Comparison of ENCODE assay signal across 13 cellular contexts in genomic region chr14:30855345-30856037, GRCh38. TPM values are rescaled to one million over a fixed set of nuclear protein-coding genes. Genes with fewer than 3 reads are reported as not detected.
A peak's percentile ranks its signal among the peaks of the same experiment; 100 is the strongest.
DNase-seq lines count a peak whose midpoint lies in the region; ATAC-seq and TF ChIP-seq lines count a peak whose summit lies in the region.
"Had no signal": no experiment of that assay in that cellular context is flagged by ENCODE, and none has a peak within 500 bp of the region (broad histone marks: within the 10 kb centered on the region; RNA-seq: fewer than 3 reads in every experiment).

No MANE protein-coding gene starts in this region.

- H3F3A ChIP-seq in PC-9 (ENCODE audit: insufficient read depth, low read depth): no peaks in the 10 kb centered on the region

- BruUV-seq in PC-9 (replicated peaks; lab: Mats Ljungman, UMichigan): no TSS peak

- no peaks in the 10 kb centered on the region for H4K20me1 ChIP-seq in PC-9 (ENCODE audit: insufficient read depth)

- no peak overlapping the region for H3K4me3 ChIP-seq in left lung
- H3K4me3 ChIP-seq in PC-9: no peak overlapping the region
- H3K4me3 ChIP-seq: vagina had no signal

- H3K9me3 ChIP-seq in left lung: no peaks in the 10 kb centered on the region
- no peaks in the 10 kb centered on the region for H3K9me3 ChIP-seq in PC-9 (ENCODE audit: insufficient read depth, low read depth)
- H3K9me3 ChIP-seq: vagina had no signal

- H3K36me3 ChIP-seq in left lung: no peaks in the 10 kb centered on the region
- no peaks in the 10 kb centered on the region for H3K36me3 ChIP-seq in PC-9 (ENCODE audit: low read depth)
- H3K36me3 ChIP-seq: vagina had no signal

- in situ Hi-C loops in GM13977 (cut with MboI; ENCODE audit: low pct_unique_long_range_greater_than_20kb, low sequenced_read_pairs, unreplicated experiment): no loop called here

- no peaks in the 10 kb centered on the region for H3K79me2 ChIP-seq in PC-9 (ENCODE audit: low read depth)

- H2AFZ ChIP-seq in PC-9: no peak overlapping the region

- H3K4me1 Mint-ChIP-seq in activated T-helper 17 cell treated with anti-CD3 and anti-CD28 coated beads, Interleukin-2, amount 50 U/mL, for 72 hours: peaks cover 9% of the 10 kb centered on the region
- H3K4me1 Mint-ChIP-seq: neural crest cell had no signal

- ATAC-seq in GM19351 (IDR thresholded peaks at IDR 0.05; ENCODE audit: unreplicated experiment) (peak; percentile 47), HG03025 (IDR thresholded peaks at IDR 0.05; ENCODE audit: low FRiP score, unreplicated experiment) (peak; percentile 50), left lung (no peak)
- ATAC-seq in activated T-helper 17 cell treated with anti-CD3 and anti-CD28 coated beads, Interleukin-2, amount 50 U/mL, for 72 hours (replicated peaks): peak; percentile 85

- no peaks in the 10 kb centered on the region for H3K9me3 Mint-ChIP-seq in activated T-helper 17 cell treated with anti-CD3 and anti-CD28 coated beads, Interleukin-2, amount 50 U/mL, for 72 hours
- H3K9me3 Mint-ChIP-seq: activated naive CD4-positive, alpha-beta T cell treated with anti-CD3 and anti-CD28 coated beads, Interleukin-2, amount 50 U/mL, for 24 hours; neural crest cell had no signal

- intact Hi-C loops in left lung (cut with DNase I): no loop called here
- intact Hi-C loops in PC-9 (cut with micrococcal nuclease; ENCODE audit: unreplicated experiment): no loop called here

- H3K27ac Mint-ChIP-seq in activated T-helper 17 cell treated with anti-CD3 and anti-CD28 coated beads, Interleukin-2, amount 50 U/mL, for 72 hours: peak overlapping the region; percentile 38
- H3K27ac Mint-ChIP-seq: activated naive CD4-positive, alpha-beta T cell treated with anti-CD3 and anti-CD28 coated beads, Interleukin-2, amount 50 U/mL, for 24 hours had no signal

- H3K27me3 ChIP-seq in left lung: no peaks in the 10 kb centered on the region
- H3K27me3 ChIP-seq in PC-9 (ENCODE audit: insufficient read depth, low read depth): no peaks in the 10 kb centered on the region
- H3K27me3 ChIP-seq: vagina had no signal

- peak; percentile 55 for DNase-seq in GM13977 (ENCODE audit: low spot score)
- DNase-seq in NCI-H774 (lab: John Stamatoyannopoulos, UW): no peak
- no peak for DNase-seq in left lung
- no peak for DNase-seq in PC-9
- DNase-seq in AG08396 (ENCODE audit: low spot score): no peak
- DNase-seq: Calu3, NCI-H524 treated with DMSO at 0.1 percent for 48 hours had no signal

- no peaks in the 10 kb centered on the region for H3K27me3 Mint-ChIP-seq in activated T-helper 17 cell treated with anti-CD3 and anti-CD28 coated beads, Interleukin-2, amount 50 U/mL, for 72 hours

- no peak for TF ChIP-seq CTCF in GM13977 (IDR thresholded peaks at IDR 0.05; ENCODE audit: extremely low read depth, insufficient read depth, missing control alignments)
- no peak for TF ChIP-seq CTCF in left lung (IDR thresholded peaks at IDR 0.05)
- TF ChIP-seq CTCF in PC-9 (conservative IDR thresholded peaks at IDR 0.05): no peak

- no peaks in the 10 kb centered on the region for H3K36me3 Mint-ChIP-seq in activated T-helper 17 cell treated with anti-CD3 and anti-CD28 coated beads, Interleukin-2, amount 50 U/mL, for 72 hours (ENCODE audit: low read depth)

- H3K4me3 Mint-ChIP-seq in activated T-helper 17 cell treated with anti-CD3 and anti-CD28 coated beads, Interleukin-2, amount 50 U/mL, for 72 hours: peak overlapping the region; percentile 33
- H3K4me3 Mint-ChIP-seq: activated naive CD4-positive, alpha-beta T cell treated with anti-CD3 and anti-CD28 coated beads, Interleukin-2, amount 50 U/mL, for 24 hours; neural crest cell had no signal

- CTCF ChIA-PET in PC-9 (lab: Charles Lee): no interaction called here

- no peaks in the 10 kb centered on the region for H3K9me2 ChIP-seq in PC-9 (ENCODE audit: insufficient read depth)

- H3K27ac ChIP-seq in left lung: no peak overlapping the region
- no peak overlapping the region for H3K27ac ChIP-seq in PC-9
- H3K27ac ChIP-seq: vagina had no signal

- POLR2A ChIA-PET in PC-9 (lab: Charles Lee; ENCODE audit: unreplicated experiment): interaction anchor here (0.7 kb wide), 1 partner anchor 173 kb away, joined by 6 read pairs; no protein-coding TSS in a partner anchor

- H3K4me1 ChIP-seq in left lung: no peaks in the 10 kb centered on the region
- no peaks in the 10 kb centered on the region for H3K4me1 ChIP-seq in PC-9 (replicated peaks; ENCODE audit: insufficient read depth)
- H3K4me1 ChIP-seq: vagina had no signal

- H3K4me2 ChIP-seq in PC-9: no peak overlapping the region

RNA-seq across cellular contexts. Expression of gene COCH, which starts 18.9 kb away (rescaled TPM):
- under 1 TPM; 0.58 to 0.71 TPM for total RNA-seq in activated T-helper 17 cell treated with anti-CD3 and anti-CD28 coated beads, Interleukin-2, amount 50 U/mL, for 72 hours
- total RNA-seq in left lung: under 1 TPM; 0.55 to 0.70 TPM
- 1.4 and 1.5 TPM in 2 replicates for total RNA-seq in PC-9 (2021)
